Comparison of ENCODE assay signal across 39 cellular contexts in genomic region chr11:69162505-69162904, GRCh38. TPM values are rescaled to one million over a fixed set of nuclear protein-coding genes. Genes with fewer than 3 reads are reported as not detected.
"Had no signal": no experiment of that assay in that cellular context is flagged by ENCODE, and none has a peak within 500 bp of the region (broad histone marks: within the 10 kb centered on the region; RNA-seq: fewer than 3 reads in every experiment).

No MANE protein-coding gene starts in this region.

- H3K9me3 ChIP-seq: adrenal gland, body of pancreas, breast epithelium had no signal

- H3K27me3 ChIP-seq: adrenal gland, ascending aorta, body of pancreas, brain microvascular endothelial cell, breast epithelium, cardiac muscle cell had no signal

- H3K9me3 Mint-ChIP-seq: activated naive CD4-positive, alpha-beta T cell treated with anti-CD3 and anti-CD28 coated beads, Interleukin-2, amount 10 ng/mL, durations not matched to agents 7 days and 5 days had no signal

- ATAC-seq: activated naive CD4-positive, alpha-beta T cell treated with anti-CD3 and anti-CD28 coated beads, Interleukin-2, amount 50 U/mL, for 72 hours; activated naive CD8-positive, alpha-beta T cell treated with anti-CD3 and anti-CD28 coated beads, Interleukin-2, amount 50 U/mL, for 24 hours; activated T-cell treated with anti-CD3 and anti-CD28 coated beads, Interleukin-2, amount 50 U/mL, for 4 hours; activated T-cell treated with anti-CD3 and anti-CD28 coated beads, Interleukin-2, amount 50 U/mL, for 72 hours; activated T-helper 17 cell treated with anti-CD3 and anti-CD28 coated beads, Interleukin-2, amount 50 U/mL, for 72 hours; body of pancreas had no signal

- FAIRE-seq: astrocyte, bronchial epithelial cell had no signal

- H3K4me3 Mint-ChIP-seq: activated naive CD4-positive, alpha-beta T cell treated with anti-CD3 and anti-CD28 coated beads for 36 hours; activated naive CD4-positive, alpha-beta T cell treated with anti-CD3 and anti-CD28 coated beads, Interleukin-2, amount 10 ng/mL, durations not matched to agents 7 days and 5 days; activated naive CD4-positive, alpha-beta T cell treated with anti-CD3 and anti-CD28 coated beads, Interleukin-2, amount 50 U/mL, for 24 hours; activated naive CD8-positive, alpha-beta T cell; activated naive CD8-positive, alpha-beta T cell treated with anti-CD3 and anti-CD28 coated beads for 36 hours; activated naive CD8-positive, alpha-beta T cell treated with anti-CD3 and anti-CD28 coated beads, Interleukin-2, amount 10 ng/mL, durations not matched to agents 7 days and 5 days; activated naive CD8-positive, alpha-beta T cell treated with anti-CD3 and anti-CD28 coated beads, Interleukin-2, amount 50 U/mL, for 24 hours; activated T-cell treated with anti-CD3 and anti-CD28 coated beads, Interleukin-2, amount 50 U/mL, for 24 hours; activated T-cell treated with anti-CD3 and anti-CD28 coated beads, Interleukin-2, amount 50 U/mL, for 4 hours; activated T-cell treated with anti-CD3 and anti-CD28 coated beads, Interleukin-2, amount 50 U/mL, for 72 hours; activated T-helper 1 cell treated with anti-CD3 and anti-CD28 coated beads, Interleukin-12 subunit alpha, Interleukin-12 subunit beta, Interleukin-2, Interleukin-4 antibody, amounts not matched to agents 30 ng/mL and 10 ng/mL and 1 ng/mL, durations not matched to agents 14 hours and 24 hours and 36 hours; activated T-helper 17 cell treated with anti-CD3 and anti-CD28 coated beads, Interleukin-2, amount 50 U/mL, for 72 hours; brain; central memory CD8-positive, alpha-beta T cell had no signal

- H3K4me3 ChIP-seq: adrenal gland, ascending aorta, body of pancreas, breast epithelium, cardiac muscle cell had no signal

- H3K27ac ChIP-seq: adrenal gland, ascending aorta, body of pancreas, brain microvascular endothelial cell, breast epithelium, cardiac muscle cell had no signal

- H3K36me3 ChIP-seq: adrenal gland, ascending aorta, brain microvascular endothelial cell, breast epithelium, cardiac muscle cell had no signal

- H3K4me1 Mint-ChIP-seq: central memory CD8-positive, alpha-beta T cell had no signal

- H3K36me3 Mint-ChIP-seq: activated naive CD4-positive, alpha-beta T cell treated with anti-CD3 and anti-CD28 coated beads, Interleukin-2, amount 10 ng/mL, durations not matched to agents 7 days and 5 days had no signal

- H3K27me3 Mint-ChIP-seq: activated naive CD4-positive, alpha-beta T cell treated with anti-CD3 and anti-CD28 coated beads, Interleukin-2, amount 50 U/mL, for 24 hours; activated naive CD8-positive, alpha-beta T cell; brain had no signal

- H3K27ac Mint-ChIP-seq: activated naive CD4-positive, alpha-beta T cell treated with anti-CD3 and anti-CD28 coated beads for 36 hours; activated naive CD4-positive, alpha-beta T cell treated with anti-CD3 and anti-CD28 coated beads, Interleukin-2, amount 10 ng/mL, durations not matched to agents 7 days and 5 days; activated naive CD4-positive, alpha-beta T cell treated with anti-CD3 and anti-CD28 coated beads, Interleukin-2, amount 50 U/mL, for 24 hours; activated naive CD4-positive, alpha-beta T cell treated with anti-CD3 and anti-CD28 coated beads, Interleukin-2, amount 50 U/mL, for 72 hours; activated naive CD8-positive, alpha-beta T cell; activated naive CD8-positive, alpha-beta T cell treated with anti-CD3 and anti-CD28 coated beads for 36 hours; activated naive CD8-positive, alpha-beta T cell treated with anti-CD3 and anti-CD28 coated beads, Interleukin-2, amount 10 ng/mL, durations not matched to agents 7 days and 5 days; activated naive CD8-positive, alpha-beta T cell treated with anti-CD3 and anti-CD28 coated beads, Interleukin-2, amount 50 U/mL, for 24 hours; activated T-cell treated with anti-CD3 and anti-CD28 coated beads, Interleukin-2, amount 50 U/mL, for 24 hours; activated T-cell treated with anti-CD3 and anti-CD28 coated beads, Interleukin-2, amount 50 U/mL, for 72 hours; activated T-helper 1 cell treated with anti-CD3 and anti-CD28 coated beads, Interleukin-12 subunit alpha, Interleukin-12 subunit beta, Interleukin-2, Interleukin-4 antibody, amounts not matched to agents 30 ng/mL and 10 ng/mL and 1 ng/mL, durations not matched to agents 14 hours and 24 hours and 36 hours; activated T-helper 17 cell treated with anti-CD3 and anti-CD28 coated beads, Interleukin-2, amount 50 U/mL, for 72 hours; activated T-helper 2 cell treated with anti-CD3 and anti-CD28 coated beads, Interferon-gamma antibody, Interleukin-2, Interleukin-4, amounts not matched to agents 10 μg/mL and 5 μg/mL and 100 μg/mL, durations not matched to agents 14 hours and 24 hours and 36 hours; brain had no signal

- DNase-seq: activated effector memory CD4-positive, alpha-beta T cell treated with anti-CD3 and anti-CD28 coated beads, Interleukin-2, amount 50 U/mL, for 16 hours; activated effector memory CD4-positive, alpha-beta T cell treated with Interleukin-2 at 50 U/mL for 16 hours; activated gamma-delta T cell; activated gamma-delta T cell treated with Interleukin-2 at 50 U/mL for 16 hours; activated naive CD4-positive, alpha-beta T cell; activated naive CD4-positive, alpha-beta T cell treated with anti-CD3 and anti-CD28 coated beads for 36 hours; activated naive CD4-positive, alpha-beta T cell treated with anti-CD3 and anti-CD28 coated beads, Interleukin-2, amount 10 ng/mL, durations not matched to agents 7 days and 5 days; activated naive CD4-positive, alpha-beta T cell treated with anti-CD3 and anti-CD28 coated beads, Interleukin-2, amount 50 U/mL, for 16 hours; activated naive CD4-positive, alpha-beta T cell treated with Interleukin-2 at 50 U/mL for 16 hours; activated naive CD8-positive, alpha-beta T cell treated with anti-CD3 and anti-CD28 coated beads for 36 hours; activated naive CD8-positive, alpha-beta T cell treated with anti-CD3 and anti-CD28 coated beads, Interleukin-2, amount 10 ng/mL, durations not matched to agents 7 days and 5 days; activated naive CD8-positive, alpha-beta T cell treated with anti-CD3 and anti-CD28 coated beads, Interleukin-2, amount 50 U/mL, for 24 hours; activated T-cell treated with anti-CD3 and anti-CD28 coated beads, Interleukin-2, amount 50 U/mL, for 1 hour; activated T-cell treated with anti-CD3 and anti-CD28 coated beads, Interleukin-2, amount 50 U/mL, for 24 hours; activated T-cell treated with anti-CD3 and anti-CD28 coated beads, Interleukin-2, amount 50 U/mL, for 4 hours; activated T-cell treated with anti-CD3 and anti-CD28 coated beads, Interleukin-2, amount 50 U/mL, for 48 hours; activated T-cell treated with anti-CD3 and anti-CD28 coated beads, Interleukin-2, amount 50 U/mL, for 72 hours; adrenal gland; amniotic stem cell; amygdala; anterior cingulate cortex; body of pancreas; brain microvascular endothelial cell; caudate nucleus; central memory CD4-positive, alpha-beta T cell; cerebellar nuclear complex had no signal

RNA-seq across cellular contexts. Expression of gene SMIM38, which starts 6.8 kb away (rescaled TPM):
- total RNA-seq: astrocyte had no signal
